Comparison of ENCODE assay signal across 33 cellular contexts in genomic region chr15:40465939-40466338, GRCh38.
"Had no signal": no experiment of that assay in that cellular context is flagged by ENCODE, and none has a peak within 500 bp of the region (broad histone marks: within the 10 kb centered on the region; RNA-seq: fewer than 3 reads in every experiment).

No MANE protein-coding gene starts in this region.

- H3K27me3 Mint-ChIP-seq: activated naive CD4-positive, alpha-beta T cell treated with anti-CD3 and anti-CD28 coated beads, Interleukin-2, amount 50 U/mL, for 24 hours; central memory CD8-positive, alpha-beta T cell; naive B cell; T-helper 17 cell had no signal

- DNase-seq: activated CD4-positive, alpha-beta T cell treated with anti-CD3 and anti-CD28 coated beads for 1 hour; activated CD4-positive, alpha-beta T cell treated with anti-CD3 and anti-CD28 coated beads, Interleukin-2, amount 50 U/mL, for 1 hour; activated gamma-delta T cell; activated T-cell treated with anti-CD3 and anti-CD28 coated beads for 4 hours; effector CD8-positive, alpha-beta T cell; esophagus squamous epithelium; foreskin melanocyte; glutamatergic neuron; islet precursor cell; left cardiac atrium; left ventricle myocardium superior; naive B cell; nephron progenitor cell; ovary; retina; stimulated activated CD4-positive, alpha-beta T cell treated with anti-CD3 and anti-CD28 coated beads, Interleukin-15, amount 100 ng/mL, for 24 hours; stimulated activated CD4-positive, alpha-beta T cell treated with anti-CD3 and anti-CD28 coated beads, Interleukin-2, amount 100 ng/mL, for 24 hours; stimulated activated naive CD4-positive, alpha-beta T cell treated with Interleukin-2 at 50 U/mL for 16 hours; T-helper 17 cell; T1000; testis; transverse colon had no signal

- H3K4me1 ChIP-seq: prostate gland had no signal

- H3K27ac ChIP-seq: epithelial cell of prostate, esophagus squamous epithelium, hepatocyte, neutrophil, ovary, prostate gland, testis, transverse colon had no signal

- H3K27ac Mint-ChIP-seq: mesothelial cell of epicardium, naive B cell, nephron progenitor cell, WTC11 had no signal

- H3K4me3 Mint-ChIP-seq: activated naive CD4-positive, alpha-beta T cell treated with anti-CD3 and anti-CD28 coated beads, Interleukin-2, amount 50 U/mL, for 24 hours; activated T-helper 1 cell treated with anti-CD3 and anti-CD28 coated beads, Interleukin-12 subunit alpha, Interleukin-12 subunit beta, Interleukin-2, Interleukin-4 antibody, amounts not matched to agents 30 ng/mL and 10 ng/mL and 1 ng/mL, durations not matched to agents 14 hours and 24 hours and 36 hours; central memory CD8-positive, alpha-beta T cell; mesothelial cell of epicardium; nephron progenitor cell; T-helper 17 cell; WTC11 had no signal

- H3K4me1 Mint-ChIP-seq: central memory CD8-positive, alpha-beta T cell had no signal

- H3K36me3 ChIP-seq: ovary, transverse colon had no signal

- H3K9me3 Mint-ChIP-seq: activated naive CD4-positive, alpha-beta T cell treated with anti-CD3 and anti-CD28 coated beads, Interleukin-2, amount 50 U/mL, for 24 hours; activated T-helper 1 cell treated with anti-CD3 and anti-CD28 coated beads, Interleukin-12 subunit alpha, Interleukin-12 subunit beta, Interleukin-2, Interleukin-4 antibody, amounts not matched to agents 30 ng/mL and 10 ng/mL and 1 ng/mL, durations not matched to agents 14 hours and 24 hours and 36 hours; central memory CD8-positive, alpha-beta T cell; mesothelial cell of epicardium; naive B cell; nephron progenitor cell; WTC11 had no signal

- ATAC-seq: left cardiac atrium, left ventricle myocardium superior, SK-N-SH treated with all-trans-retinoic acid at 6 μM for 48 hours, T-helper 17 cell, WTC11 had no signal

- H3K9me3 ChIP-seq: esophagus squamous epithelium, neutrophil, ovary, prostate gland, testis, transverse colon had no signal

- H3K36me3 Mint-ChIP-seq: naive B cell had no signal

- H3K4me3 ChIP-seq: esophagus squamous epithelium, hepatocyte, ovary, prostate gland, smooth muscle cell, testis, transverse colon had no signal

- H3K27me3 ChIP-seq: esophagus squamous epithelium, hepatocyte, neutrophil, ovary, testis, transverse colon had no signal
